ENCODE assay signal across 6 cellular contexts in genomic region chr11:726278-726915, GRCh38. TPM values are rescaled to one million over a fixed set of nuclear protein-coding genes. Genes with fewer than 3 reads are reported as not detected.
DNase-seq lines count a peak whose midpoint lies in the region; ATAC-seq and TF ChIP-seq lines count a peak whose summit lies in the region.

No MANE protein-coding gene starts in this region.

- H3K36me3 ChIP-seq in SJCRH30 (no peaks in the 10 kb centered on the region), smooth muscle cell (ENCODE audit: low read depth) (no peaks in the 10 kb centered on the region)
- no peaks in the 10 kb centered on the region for H3K36me3 ChIP-seq in effector memory CD4-positive, alpha-beta T cell (ENCODE audit: control insufficient read depth, insufficient read depth, low read length)

- peak; percentile 25 for TF ChIP-seq POLR2A in GM15510 (IDR thresholded peaks at IDR 0.05; ENCODE audit: borderline replicate concordance, extremely low read depth, insufficient read length)

- no peak for TF ChIP-seq CTCF in smooth muscle cell (IDR thresholded peaks at IDR 0.05; ENCODE audit: borderline replicate concordance, insufficient read depth, poor library complexity, severe bottlenecking)

- peak overlapping the region; percentile 78 for H3K4me2 ChIP-seq in smooth muscle cell

- peak; percentile 64 to 72 for DNase-seq in SJCRH30
- peak in 2 of 3 donors; percentile 24 to 31 for DNase-seq in effector memory CD4-positive, alpha-beta T cell
- DNase-seq in smooth muscle cell (lab: John Stamatoyannopoulos, UW; ENCODE audit: unreplicated experiment), result no peak
- DNase-seq in HuH-7.5 (ENCODE audit: low spot score), result no peak

- no peaks in the 10 kb centered on the region for H3F3A ChIP-seq in smooth muscle cell (ENCODE audit: low read depth)

- H3K27me3 ChIP-seq in SJCRH30 (no peaks in the 10 kb centered on the region; the same call in 1 of the 2 replicates), smooth muscle cell (ENCODE audit: low read depth) (peaks cover 21% of the 10 kb centered on the region)
- peaks cover 7% of the 10 kb centered on the region for H3K27me3 ChIP-seq in effector memory CD4-positive, alpha-beta T cell (replicated peaks; ENCODE audit: control insufficient read depth, insufficient read depth, low read length, poor library complexity, severe bottlenecking)

- ATAC-seq in GM21717 (IDR thresholded peaks at IDR 0.05; ENCODE audit: unreplicated experiment), result no peak

- H3K4me1 ChIP-seq in SJCRH30 (peaks cover 43% of the 10 kb centered on the region), smooth muscle cell (ENCODE audit: low read depth) (peaks cover 10% of the 10 kb centered on the region)
- peaks cover 42% of the 10 kb centered on the region for H3K4me1 ChIP-seq in effector memory CD4-positive, alpha-beta T cell (ENCODE audit: control insufficient read depth, insufficient read depth, low read length, poor library complexity, severe bottlenecking)

- H3K9me3 ChIP-seq in SJCRH30 (replicated peaks) (no peaks in the 10 kb centered on the region), smooth muscle cell (replicated peaks; ENCODE audit: low read depth) (no peaks in the 10 kb centered on the region)
- H3K9me3 ChIP-seq in effector memory CD4-positive, alpha-beta T cell (ENCODE audit: control insufficient read depth, low read length), result no peaks in the 10 kb centered on the region

- no peak overlapping the region for H2AFZ ChIP-seq in smooth muscle cell (ENCODE audit: low read depth)

- H3K27ac ChIP-seq in SJCRH30 (peak overlapping the region; percentile 35), smooth muscle cell (ENCODE audit: low read depth) (peak overlapping the region; percentile 78)
- no peak overlapping the region for H3K27ac ChIP-seq in effector memory CD4-positive, alpha-beta T cell (ENCODE audit: insufficient read depth, low read length, poor library complexity, severe bottlenecking)

- WGBS in smooth muscle cell (ENCODE audit: low lambda C conversion rate), result 26% methylated on average over 33 of the region's 57 CpGs

- peaks cover 6% of the 10 kb centered on the region for H4K20me1 ChIP-seq in smooth muscle cell (ENCODE audit: low read depth)

- H3K4me3 ChIP-seq in SJCRH30 (peak overlapping the region; percentile 56), smooth muscle cell (no peak overlapping the region)
- H3K4me3 ChIP-seq in effector memory CD4-positive, alpha-beta T cell (ENCODE audit: insufficient read depth, low read depth, low read length, poor library complexity, severe bottlenecking), result peak overlapping the region; percentile 57

- H3K9ac ChIP-seq in smooth muscle cell (ENCODE audit: low read depth), result no peak overlapping the region

- no peaks in the 10 kb centered on the region for H3K79me2 ChIP-seq in smooth muscle cell (ENCODE audit: low read depth)

RNA-seq across cellular contexts. Expression of gene EPS8L2, which starts 20.4 kb away (rescaled TPM):
- 12.7 and 18.5 TPM in 2 replicates for total RNA-seq in SJCRH30 (2014; rRNA removed; shearing (Covaris generic))
- 47.9 and 74.9 TPM in 2 replicates for total RNA-seq in smooth muscle cell
- 37.7 and 133 TPM in 2 replicates for polyA plus RNA-seq in smooth muscle cell

RNA-seq across cellular contexts. Expression of gene TALDO1, which starts 20.9 kb away (rescaled TPM):
- total RNA-seq in SJCRH30 (2014; rRNA removed; shearing (Covaris generic)), result 107 and 108 TPM in 2 replicates
- 100 and 103 TPM in 2 replicates for total RNA-seq in smooth muscle cell
- 155 and 158 TPM in 2 replicates for polyA plus RNA-seq in smooth muscle cell

RNA-seq across cellular contexts. Expression of gene TMEM80, which starts 30.8 kb away (rescaled TPM):
- 10.7 and 17.7 TPM in 2 replicates for total RNA-seq in SJCRH30 (2014; rRNA removed; shearing (Covaris generic))
- 5.5 and 9.0 TPM in 2 replicates for total RNA-seq in smooth muscle cell
- 14.3 and 24.3 TPM in 2 replicates for polyA plus RNA-seq in smooth muscle cell

RNA-seq across cellular contexts. Expression of gene DEAF1, which starts 31.4 kb away (rescaled TPM):
- 26.6 and 33.6 TPM in 2 replicates for total RNA-seq in SJCRH30 (2014; rRNA removed; shearing (Covaris generic))
- total RNA-seq in smooth muscle cell, result 18.7 and 19.0 TPM in 2 replicates
- 39.2 and 61.5 TPM in 2 replicates for polyA plus RNA-seq in smooth muscle cell

RNA-seq across cellular contexts. Expression of gene GATD1, which starts 50.9 kb away (rescaled TPM):
- total RNA-seq in SJCRH30 (2014; rRNA removed; shearing (Covaris generic)), result 28.9 and 39.9 TPM in 2 replicates
- 12.9 and 18.5 TPM in 2 replicates for total RNA-seq in smooth muscle cell
- 11.7 and 20.2 TPM in 2 replicates for polyA plus RNA-seq in smooth muscle cell

Comparison
In these comparisons a context has a peak if more than half of its experiments do, and no peak if none do; other contexts are left out.
1. DNase-seq: peak in SJCRH30 (2 of 2) and effector memory CD4-positive, alpha-beta T cell (2 of 3); none in smooth muscle cell (single experiment) and HuH-7.5 (single experiment).